In genomic region chr5:66567474-66567873, GRCh38 we compare ENCODE assay signal across 36 cellular contexts.
"Had no signal": no experiment of that assay in that cellular context is flagged by ENCODE, and none has a peak within 500 bp of the region (broad histone marks: within the 10 kb centered on the region; RNA-seq: fewer than 3 reads in every experiment).

No MANE protein-coding gene starts in this region.

- H3K4me3 ChIP-seq: adrenal gland, body of pancreas, breast epithelium had no signal

- ATAC-seq: activated CD4-positive, alpha-beta T cell treated with anti-CD3 and anti-CD28 coated beads for 36 hours; activated CD4-positive, CD25-positive, alpha-beta regulatory T cell treated with anti-CD3 and anti-CD28 coated beads, Interleukin-2, amount 50 U/mL, for 24 hours; activated CD8-positive, alpha-beta T cell treated with anti-CD3 and anti-CD28 coated beads, Interleukin-2, amount 10 ng/mL, durations not matched to agents 7 days and 5 days; activated naive CD4-positive, alpha-beta T cell treated with anti-CD3 and anti-CD28 coated beads, Interleukin-2, amount 50 U/mL, for 72 hours; activated T-cell treated with anti-CD3 and anti-CD28 coated beads, Interleukin-2, amount 50 U/mL, for 4 hours; activated T-cell treated with anti-CD3 and anti-CD28 coated beads, Interleukin-2, amount 50 U/mL, for 72 hours; activated T-helper 17 cell treated with anti-CD3 and anti-CD28 coated beads, Interleukin-2, amount 50 U/mL, for 72 hours; body of pancreas had no signal

- H3K9me3 ChIP-seq: adrenal gland, body of pancreas, breast epithelium had no signal

- H3K36me3 ChIP-seq: adrenal gland, brain microvascular endothelial cell, breast epithelium had no signal

- H3K4me1 ChIP-seq: adrenal gland, body of pancreas, breast epithelium had no signal

- H3K27me3 ChIP-seq: body of pancreas, brain microvascular endothelial cell, breast epithelium had no signal

- H3K36me3 Mint-ChIP-seq: activated naive CD4-positive, alpha-beta T cell treated with anti-CD3 and anti-CD28 coated beads, Interleukin-2, amount 50 U/mL, for 72 hours; activated naive CD8-positive, alpha-beta T cell treated with anti-CD3 and anti-CD28 coated beads for 36 hours had no signal

- H3K4me3 Mint-ChIP-seq: activated CD4-positive, alpha-beta memory T cell treated with anti-CD3 and anti-CD28 coated beads, Interleukin-2, amount 10 ng/mL, durations not matched to agents 7 days and 5 days; activated CD4-positive, alpha-beta T cell treated with anti-CD3 and anti-CD28 coated beads for 36 hours; activated CD4-positive, alpha-beta T cell treated with anti-CD3 and anti-CD28 coated beads, Interleukin-2, amount 10 ng/mL, durations not matched to agents 7 days and 5 days; activated CD8-positive, alpha-beta T cell treated with anti-CD3 and anti-CD28 coated beads, Interleukin-2, amount 10 ng/mL, durations not matched to agents 7 days and 5 days; activated naive CD4-positive, alpha-beta T cell treated with anti-CD3 and anti-CD28 coated beads for 36 hours; activated naive CD8-positive, alpha-beta T cell treated with anti-CD3 and anti-CD28 coated beads for 36 hours; activated T-cell treated with anti-CD3 and anti-CD28 coated beads, Interleukin-2, amount 50 U/mL, for 4 hours; activated T-cell treated with anti-CD3 and anti-CD28 coated beads, Interleukin-2, amount 50 U/mL, for 72 hours; activated T-helper 1 cell treated with anti-CD3 and anti-CD28 coated beads, Interleukin-12 subunit alpha, Interleukin-12 subunit beta, Interleukin-2, Interleukin-4 antibody, amounts not matched to agents 30 ng/mL and 10 ng/mL and 1 ng/mL, durations not matched to agents 14 hours and 24 hours and 36 hours; activated T-helper 17 cell treated with anti-CD3 and anti-CD28 coated beads, Interleukin-2, amount 50 U/mL, for 72 hours; T-helper 1 cell treated with Interleukin-12 subunit alpha and Interleukin-12 subunit beta and Interleukin-4 antibody, amounts not matched to agents 30 μg/mL and 1 μg/mL, for 36 hours; T-helper 2 cell treated with Interferon-gamma antibody and Interleukin-4, amounts not matched to agents 5 μg/mL and 100 μg/mL, for 36 hours had no signal

- H3K9me3 Mint-ChIP-seq: activated CD4-positive, alpha-beta memory T cell treated with anti-CD3 and anti-CD28 coated beads, Interleukin-2, amount 10 ng/mL, durations not matched to agents 7 days and 5 days; activated CD4-positive, alpha-beta T cell treated with anti-CD3 and anti-CD28 coated beads, Interleukin-2, amount 10 ng/mL, durations not matched to agents 7 days and 5 days; activated naive CD4-positive, alpha-beta T cell treated with anti-CD3 and anti-CD28 coated beads for 36 hours; activated naive CD8-positive, alpha-beta T cell treated with anti-CD3 and anti-CD28 coated beads for 36 hours; activated T-cell treated with anti-CD3 and anti-CD28 coated beads, Interleukin-2, amount 50 U/mL, for 4 hours; T-helper 2 cell treated with Interferon-gamma antibody and Interleukin-4, amounts not matched to agents 5 μg/mL and 100 μg/mL, for 36 hours had no signal

- H3K27ac Mint-ChIP-seq: activated CD4-positive, alpha-beta memory T cell treated with anti-CD3 and anti-CD28 coated beads, Interleukin-2, amount 10 ng/mL, durations not matched to agents 7 days and 5 days; activated CD4-positive, alpha-beta T cell treated with anti-CD3 and anti-CD28 coated beads for 36 hours; activated CD4-positive, alpha-beta T cell treated with anti-CD3 and anti-CD28 coated beads, Interleukin-2, amount 10 ng/mL, durations not matched to agents 7 days and 5 days; activated CD8-positive, alpha-beta T cell treated with anti-CD3 and anti-CD28 coated beads, Interleukin-2, amount 10 ng/mL, durations not matched to agents 7 days and 5 days; activated naive CD4-positive, alpha-beta T cell treated with anti-CD3 and anti-CD28 coated beads, Interleukin-2, amount 50 U/mL, for 72 hours; activated naive CD8-positive, alpha-beta T cell treated with anti-CD3 and anti-CD28 coated beads for 36 hours; activated T-cell treated with anti-CD3 and anti-CD28 coated beads, Interleukin-2, amount 50 U/mL, for 72 hours; activated T-helper 1 cell treated with anti-CD3 and anti-CD28 coated beads, Interleukin-12 subunit alpha, Interleukin-12 subunit beta, Interleukin-2, Interleukin-4 antibody, amounts not matched to agents 30 ng/mL and 10 ng/mL and 1 ng/mL, durations not matched to agents 14 hours and 24 hours and 36 hours; activated T-helper 17 cell treated with anti-CD3 and anti-CD28 coated beads, Interleukin-2, amount 50 U/mL, for 72 hours; T-helper 1 cell treated with Interleukin-12 subunit alpha and Interleukin-12 subunit beta and Interleukin-4 antibody, amounts not matched to agents 30 μg/mL and 1 μg/mL, for 36 hours; T-helper 2 cell treated with Interferon-gamma antibody and Interleukin-4, amounts not matched to agents 5 μg/mL and 100 μg/mL, for 36 hours had no signal

- H3K27ac ChIP-seq: adrenal gland, body of pancreas, brain microvascular endothelial cell, breast epithelium, VCaP had no signal

- DNase-seq: activated CD4-positive, alpha-beta memory T cell treated with anti-CD3 and anti-CD28 coated beads, Interleukin-2, amount 10 ng/mL, durations not matched to agents 7 days and 5 days; activated CD4-positive, alpha-beta T cell treated with anti-CD3 and anti-CD28 coated beads for 1 hour; activated CD4-positive, alpha-beta T cell treated with anti-CD3 and anti-CD28 coated beads for 36 hours; activated CD4-positive, alpha-beta T cell treated with anti-CD3 and anti-CD28 coated beads for 48 hours; activated CD4-positive, alpha-beta T cell treated with anti-CD3 and anti-CD28 coated beads, Interleukin-2, amount 10 ng/mL, durations not matched to agents 7 days and 5 days; activated CD4-positive, alpha-beta T cell treated with anti-CD3 and anti-CD28 coated beads, Interleukin-2, amount 50 U/mL, for 48 hours; activated CD4-positive, CD25-positive, alpha-beta regulatory T cell; activated CD8-positive, alpha-beta memory T cell treated with anti-CD3 and anti-CD28 coated beads, Interleukin-2, amount 50 U/mL, for 4 hours; activated CD8-positive, alpha-beta T cell treated with anti-CD3 and anti-CD28 coated beads, Interleukin-2, amount 10 ng/mL, durations not matched to agents 7 days and 5 days; activated effector memory CD4-positive, alpha-beta T cell treated with anti-CD3 and anti-CD28 coated beads, Interleukin-2, amount 50 U/mL, for 16 hours; activated gamma-delta T cell treated with Interleukin-2 at 50 U/mL for 16 hours; activated naive CD4-positive, alpha-beta T cell; activated naive CD4-positive, alpha-beta T cell treated with anti-CD3 and anti-CD28 coated beads for 36 hours; activated naive CD4-positive, alpha-beta T cell treated with anti-CD3 and anti-CD28 coated beads, Interleukin-2, amount 50 U/mL, for 16 hours; activated naive CD8-positive, alpha-beta T cell treated with anti-CD3 and anti-CD28 coated beads for 36 hours; activated T-cell treated with anti-CD3 and anti-CD28 coated beads for 4 hours; activated T-cell treated with anti-CD3 and anti-CD28 coated beads, Interleukin-2, amount 50 U/mL, for 1 hour; activated T-cell treated with anti-CD3 and anti-CD28 coated beads, Interleukin-2, amount 50 U/mL, for 4 hours; activated T-cell treated with anti-CD3 and anti-CD28 coated beads, Interleukin-2, amount 50 U/mL, for 72 hours; adrenal gland; amniotic stem cell; aorta; body of pancreas; brain microvascular endothelial cell; central memory CD4-positive, alpha-beta T cell; T-helper 1 cell; T-helper 2 cell; T-helper 9 cell had no signal
